15 cellular contexts compared by ENCODE assay signal in the genomic region with DNA sequence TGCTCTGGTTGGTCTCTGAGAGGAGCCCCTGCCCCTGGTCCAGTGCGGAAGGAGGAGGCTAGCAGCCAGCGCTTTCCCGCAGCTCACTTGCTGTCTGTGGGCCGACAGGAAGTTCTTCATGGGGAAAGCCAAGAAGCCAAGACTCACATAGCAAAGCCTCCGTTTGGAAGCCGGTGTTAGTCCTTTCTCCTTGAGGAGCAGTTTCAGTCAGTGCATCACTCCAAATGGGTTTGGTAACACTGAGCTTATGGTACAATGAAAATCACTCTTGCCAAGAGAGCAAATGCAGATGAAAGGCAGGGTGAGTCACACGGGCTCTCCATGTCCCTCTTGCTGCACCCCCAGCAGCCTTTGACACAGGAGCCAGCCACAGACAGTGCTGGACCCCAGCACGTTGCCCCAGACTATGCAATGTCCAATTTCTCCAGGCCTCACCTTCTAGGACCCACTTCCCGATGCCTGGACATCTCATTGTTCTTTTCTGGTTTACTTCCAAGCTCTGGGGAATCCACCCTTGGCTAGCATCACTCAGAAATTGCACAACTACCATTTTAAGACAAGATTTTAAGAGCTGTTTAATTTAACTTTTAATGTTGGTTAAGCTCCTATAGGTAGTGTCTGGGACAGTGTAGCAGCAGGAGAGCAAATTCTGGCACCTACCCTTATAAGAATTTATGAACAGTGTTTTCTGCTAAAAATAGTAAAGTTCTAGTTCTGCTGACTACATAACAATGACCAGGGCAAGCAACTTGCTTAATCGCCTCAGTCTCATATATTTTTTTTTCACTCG.
DNase-seq lines count a peak whose midpoint lies in the region; ATAC-seq and TF ChIP-seq lines count a peak whose summit lies in the region.
"Had no signal": no experiment of that assay in that cellular context is flagged by ENCODE, and none has a peak within 500 bp of the region (broad histone marks: within the 10 kb centered on the region; RNA-seq: fewer than 3 reads in every experiment).

No MANE protein-coding gene starts in this region.

- peaks cover 7% of the 10 kb centered on the region for H3K9me3 Mint-ChIP-seq in Calu3 (ENCODE audit: low read depth, unreplicated experiment)

- no peak overlapping the region for H3K4me3 ChIP-seq in muscle layer of duodenum (ENCODE audit: low read depth in 1 of 2, low read length in 2 of 2)
- no peak overlapping the region for H3K4me3 ChIP-seq in upper lobe of left lung
- H3K4me3 ChIP-seq: SJSA1, spleen had no signal

- DNase-seq in NCI-H226 = peak; percentile 34
- DNase-seq in upper lobe of left lung = peak in 1 of 2 donors; percentile 62
- no peak for DNase-seq in substantia nigra (lab: John Stamatoyannopoulos, UW)
- DNase-seq in nucleus accumbens (lab: John Stamatoyannopoulos, UW) = no peak
- no peak for DNase-seq in Calu3
- no peak for DNase-seq in NK-92 treated with Interleukin-12 subunit alpha and Interleukin-12 subunit beta, amount 100 ng/mL, for 24 hours (lab: John Stamatoyannopoulos, UW)
- DNase-seq: activated CD4-positive, alpha-beta T cell treated with anti-CD3 and anti-CD28 coated beads for 1 hour; cerebellar nuclear complex; DMS 273 treated with DMSO at 0.1 percent for 48 hours; NCI-H524; spleen had no signal

- ATAC-seq in esophagus mucosa (peak; percentile 71), upper lobe of left lung (ENCODE audit: low FRiP score in 2 of 2) (peak; percentile 53 to 67)

- no peak overlapping the region for H3K4me3 Mint-ChIP-seq in Calu3 (ENCODE audit: low read depth, unreplicated experiment)
- H3K4me3 Mint-ChIP-seq: mesothelial cell of epicardium had no signal

- peak overlapping the region; percentile 39 for H3K27ac ChIP-seq in muscle layer of duodenum (ENCODE audit: low read length)
- H3K27ac ChIP-seq in upper lobe of left lung = peak overlapping the region; percentile 43 to 75 (median 64)
- H3K27ac ChIP-seq in substantia nigra (ENCODE audit: low read depth, low read length, poor library complexity, severe bottlenecking) = no peak overlapping the region
- H3K27ac ChIP-seq: SJSA1, spleen had no signal

- peak in 1 of 6 experiments; percentile 5 for TF ChIP-seq CTCF in upper lobe of left lung (IDR thresholded peaks at IDR 0.05)
- no peak for TF ChIP-seq CTCF in Calu3 (IDR thresholded peaks at IDR 0.05; ENCODE audit: unreplicated experiment)

- 43 to 53% methylated on average over 9 to 11 of the region's 11 CpGs for WGBS in upper lobe of left lung, 2 donors

- no peaks in the 10 kb centered on the region for H3K36me3 Mint-ChIP-seq in Calu3 (ENCODE audit: insufficient read depth, unreplicated experiment)

- no peaks in the 10 kb centered on the region for H3K36me3 ChIP-seq in muscle layer of duodenum (ENCODE audit: control insufficient read depth in 1 of 2, insufficient read depth in 2 of 2, low read length in 2 of 2)
- no peaks in the 10 kb centered on the region for H3K36me3 ChIP-seq in upper lobe of left lung
- H3K36me3 ChIP-seq: SJSA1, spleen had no signal

- CTCF ChIA-PET in Calu3 (lab: Charles Lee) = interaction anchor here (1.0 kb wide), 1 partner anchor 19 kb away, joined by 3 read pairs; no protein-coding TSS in a partner anchor

- H3K4me1 ChIP-seq in muscle layer of duodenum (ENCODE audit: control insufficient read depth in 1 of 2, insufficient read depth in 2 of 2, low read length in 2 of 2) = peaks cover 4 to 21% of the 10 kb centered on the region in 2 donors
- peaks cover 32 to 40% (median 37%) of the 10 kb centered on the region in 4 donors for H3K4me1 ChIP-seq in upper lobe of left lung

- no peak overlapping the region for H3K27ac Mint-ChIP-seq in Calu3 (ENCODE audit: unreplicated experiment)
- H3K27ac Mint-ChIP-seq: mesothelial cell of epicardium had no signal

- peak in 1 of 4 donors; percentile 17 for TF ChIP-seq POLR2A in upper lobe of left lung (IDR thresholded peaks at IDR 0.05)

- peak in 1 of 4 donors; percentile 21 for TF ChIP-seq EP300 in upper lobe of left lung (IDR thresholded peaks at IDR 0.05)

- no TSS peak for BruUV-seq in Calu3 (replicated peaks; lab: Mats Ljungman, UMichigan)

- no peaks in the 10 kb centered on the region for H3K27me3 Mint-ChIP-seq in Calu3 (ENCODE audit: unreplicated experiment)

- H3K27me3 ChIP-seq in muscle layer of duodenum (ENCODE audit: low read depth, low read length) (no peaks in the 10 kb centered on the region), upper lobe of left lung (no peaks in the 10 kb centered on the region)
- H3K27me3 ChIP-seq: SJSA1 had no signal

- intact Hi-C loops in Calu3 (cut with micrococcal nuclease; ENCODE audit: unreplicated experiment) = no loop called here

- H3K9me3 ChIP-seq in muscle layer of duodenum (ENCODE audit: control insufficient read depth in 1 of 2, low read length in 2 of 2) = peaks cover 0 to under 1% of the 10 kb centered on the region in 2 donors
- H3K9me3 ChIP-seq in upper lobe of left lung = no peaks in the 10 kb centered on the region

- H3K4me1 Mint-ChIP-seq in Calu3 (ENCODE audit: low read depth, unreplicated experiment) = peaks cover 17% of the 10 kb centered on the region
